16 cellular contexts compared by ENCODE assay signal in the genomic region with DNA sequence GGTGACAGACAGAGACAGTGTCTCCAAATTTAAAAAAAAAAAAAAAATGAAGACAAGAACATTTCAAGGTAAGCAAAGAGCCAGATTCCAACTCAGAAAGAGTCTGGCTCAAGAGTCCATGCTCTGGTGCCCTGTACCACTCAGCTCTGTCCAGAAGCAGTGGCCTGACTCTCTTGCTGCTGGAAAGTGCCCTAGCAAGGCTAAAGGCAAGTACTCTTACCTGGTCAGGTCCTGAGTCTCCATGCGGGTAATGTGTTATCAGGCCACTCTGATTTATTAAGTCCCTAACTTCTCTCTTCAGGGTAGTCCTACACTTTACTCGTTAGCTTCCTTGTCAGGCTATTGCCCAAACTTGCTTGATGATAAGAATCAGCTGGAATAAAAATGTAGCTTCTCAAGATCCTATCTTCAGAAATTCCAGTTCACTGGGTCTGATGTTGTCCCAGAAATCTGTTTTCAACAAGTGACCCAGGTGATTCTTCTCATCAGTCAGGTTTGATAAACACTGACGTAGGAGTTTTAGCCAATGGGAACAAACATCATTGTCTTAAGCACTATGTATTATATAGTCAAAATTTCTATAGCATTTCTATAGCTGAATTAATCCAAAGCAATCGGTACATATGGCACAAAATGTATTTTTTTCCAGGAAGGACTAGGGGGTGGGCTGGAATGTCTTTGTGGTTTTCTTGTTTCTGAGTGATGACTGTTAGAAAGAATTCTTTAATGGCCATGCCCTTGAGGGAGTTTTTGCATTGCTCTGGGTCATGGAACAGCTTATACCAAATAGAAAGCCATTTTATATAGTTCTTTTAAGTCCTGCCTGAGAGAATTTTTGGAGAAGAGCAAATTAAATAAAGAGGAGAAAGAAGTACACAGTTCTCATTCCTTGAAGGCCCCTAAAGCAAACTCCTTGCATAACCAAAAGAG.
DNase-seq lines count a peak whose midpoint lies in the region; ATAC-seq and TF ChIP-seq lines count a peak whose summit lies in the region.
"Had no signal": no experiment of that assay in that cellular context is flagged by ENCODE, and none has a peak within 500 bp of the region (broad histone marks: within the 10 kb centered on the region; RNA-seq: fewer than 3 reads in every experiment).

No MANE protein-coding gene starts in this region.

- no peaks in the 10 kb centered on the region for H3K9me3 Mint-ChIP-seq in CD4-positive, alpha-beta T cell

- peaks cover 52% of the 10 kb centered on the region for H3K36me3 Mint-ChIP-seq in CD4-positive, alpha-beta T cell (ENCODE audit: low read depth)

- ATAC-seq in CD4-positive, alpha-beta T cell (ENCODE audit: poor library complexity): no peak
- no peak for ATAC-seq in aorta (ENCODE audit: low FRiP score)
- ATAC-seq: activated CD8-positive, alpha-beta memory T cell treated with anti-CD3 and anti-CD28 coated beads, Interleukin-2, amount 10 ng/mL, durations not matched to agents 7 days and 5 days had no signal

- no peaks in the 10 kb centered on the region for H3K79me2 ChIP-seq in Karpas-422 (ENCODE audit: low read length)
- H3K79me2 ChIP-seq: parathyroid adenoma had no signal

- H3K4me1 ChIP-seq in Karpas-422 (ENCODE audit: low read length): peaks cover 14% of the 10 kb centered on the region
- H3K4me1 ChIP-seq in aorta (ENCODE audit: control insufficient read depth in 1 of 2, insufficient read depth in 2 of 2, low read length in 2 of 2): no peaks in the 10 kb centered on the region
- H3K4me1 ChIP-seq: parathyroid adenoma, tibial nerve had no signal

- H4K20me1 ChIP-seq in Karpas-422 (ENCODE audit: insufficient read depth, low read depth, low read length): no peaks in the 10 kb centered on the region; the same call in 1 of the 2 replicates

- no peak overlapping the region for H3K4me3 Mint-ChIP-seq in CD4-positive, alpha-beta T cell
- H3K4me3 Mint-ChIP-seq: activated CD8-positive, alpha-beta memory T cell treated with anti-CD3 and anti-CD28 coated beads, Interleukin-2, amount 10 ng/mL, durations not matched to agents 7 days and 5 days; activated naive CD8-positive, alpha-beta T cell had no signal

- no peak overlapping the region for H3K9ac ChIP-seq in Karpas-422 (ENCODE audit: low read length)
- H3K9ac ChIP-seq: parathyroid adenoma had no signal

- no peak overlapping the region for H3K4me3 ChIP-seq in Karpas-422 (ENCODE audit: low read length)
- H3K4me3 ChIP-seq in aorta (ENCODE audit: low read length in 2 of 2): no peak overlapping the region
- H3K4me3 ChIP-seq: SJSA1, tibial nerve had no signal

- H2AFZ ChIP-seq in Karpas-422 (ENCODE audit: low read length): no peak overlapping the region
- H2AFZ ChIP-seq: parathyroid adenoma had no signal

- no peaks in the 10 kb centered on the region for H3K27me3 ChIP-seq in Karpas-422 (ENCODE audit: low read length)
- no peaks in the 10 kb centered on the region for H3K27me3 ChIP-seq in CD4-positive, alpha-beta T cell (ENCODE audit: control insufficient read depth, insufficient read depth, low read length)
- no peaks in the 10 kb centered on the region for H3K27me3 ChIP-seq in aorta (ENCODE audit: control insufficient read depth in 1 of 2, insufficient read depth in 2 of 2, low read length in 1 of 2)
- H3K27me3 ChIP-seq: SJSA1, tibial nerve had no signal

- H3K27me3 Mint-ChIP-seq in CD4-positive, alpha-beta T cell: no peaks in the 10 kb centered on the region
- H3K27me3 Mint-ChIP-seq: activated CD8-positive, alpha-beta memory T cell treated with anti-CD3 and anti-CD28 coated beads, Interleukin-2, amount 10 ng/mL, durations not matched to agents 7 days and 5 days; activated naive CD8-positive, alpha-beta T cell had no signal

- WGBS in aorta, 2 donors: 79 to 88% methylated on average over 4 of the region's 4 CpGs

- no peak overlapping the region for H3K27ac Mint-ChIP-seq in CD4-positive, alpha-beta T cell
- H3K27ac Mint-ChIP-seq: activated CD8-positive, alpha-beta memory T cell treated with anti-CD3 and anti-CD28 coated beads, Interleukin-2, amount 10 ng/mL, durations not matched to agents 7 days and 5 days had no signal

- H3K27ac ChIP-seq in Karpas-422 (ENCODE audit: low read length) (no peak overlapping the region), aorta (ENCODE audit: low read depth in 1 of 2, low read length in 2 of 2) (no peak overlapping the region)
- H3K27ac ChIP-seq in CD4-positive, alpha-beta T cell (ENCODE audit: low read depth, low read length): no peak overlapping the region
- H3K27ac ChIP-seq: parathyroid adenoma, SJSA1, tibial nerve had no signal

- CTCF ChIA-PET in CD4-positive, alpha-beta T cell (lab: Charles Lee): no interaction called here

- DNase-seq in AG08395 (ENCODE audit: low spot score) (peak; percentile 45), Karpas-422 (peak; percentile 1), astrocyte of the hippocampus (ENCODE audit: low read depth, low spot score) (peak; percentile 67), kidney glomerular epithelial cell (lab: John Stamatoyannopoulos, UW) (peak; percentile 30), aorta (no peak), NCI-H2196 (lab: John Stamatoyannopoulos, UW; ENCODE audit: unreplicated experiment) (no peak), GM10266 (ENCODE audit: extremely low spot score) (no peak)
- DNase-seq in CD4-positive, alpha-beta T cell: no peak
- DNase-seq: activated CD8-positive, alpha-beta memory T cell treated with anti-CD3 and anti-CD28 coated beads, Interleukin-2, amount 10 ng/mL, durations not matched to agents 7 days and 5 days; midbrain; NCI-H187; NCI-H748 treated with DMSO at 0.1 percent for 48 hours had no signal

- no peaks in the 10 kb centered on the region for H3K9me2 ChIP-seq in Karpas-422 (replicated peaks; ENCODE audit: insufficient read depth, low read length)

- POLR2A ChIA-PET in CD4-positive, alpha-beta T cell (lab: Charles Lee): no interaction called here

- intact Hi-C loops in CD4-positive, alpha-beta T cell (cut with DNase I, micrococcal nuclease): no loop called here
- intact Hi-C loops in aorta (cut with DNase I): no loop called here

- TF ChIP-seq CTCF in CD4-positive, alpha-beta T cell (IDR thresholded peaks at IDR 0.05): no peak
- no peak for TF ChIP-seq CTCF in GM10266 (IDR thresholded peaks at IDR 0.05; ENCODE audit: control insufficient read depth, insufficient read depth, low read depth, missing control alignments)

- H3K4me1 Mint-ChIP-seq in CD4-positive, alpha-beta T cell (ENCODE audit: low read depth): no peaks in the 10 kb centered on the region

- H3K9me3 ChIP-seq in Karpas-422 (ENCODE audit: low read length) (no peaks in the 10 kb centered on the region), aorta (ENCODE audit: control insufficient read depth, low read length) (no peaks in the 10 kb centered on the region)
- no peaks in the 10 kb centered on the region for H3K9me3 ChIP-seq in CD4-positive, alpha-beta T cell (ENCODE audit: control insufficient read depth, low read length)
- H3K9me3 ChIP-seq: SJSA1 had no signal

- H3K4me2 ChIP-seq in Karpas-422 (ENCODE audit: low read depth, low read length, poor library complexity, severe bottlenecking): no peak overlapping the region

- H3K36me3 ChIP-seq in Karpas-422 (ENCODE audit: insufficient read depth, low read length) (no peaks in the 10 kb centered on the region), aorta (ENCODE audit: control insufficient read depth in 1 of 2, insufficient read depth in 2 of 2, low read length in 1 of 2) (no peaks in the 10 kb centered on the region)
- H3K36me3 ChIP-seq: SJSA1 had no signal

Comparison
In these comparisons a context has a peak if more than half of its experiments do, and no peak if none do; other contexts are left out.
1. DNase-seq: peak in AG08395 (single experiment), Karpas-422 (single experiment), astrocyte of the hippocampus (single experiment) and kidney glomerular epithelial cell (single experiment); none in CD4-positive, alpha-beta T cell (0 of 10), aorta (0 of 2), NCI-H2196 (single experiment) and GM10266 (single experiment).